23 cellular contexts compared by ENCODE assay signal in genomic region chr3:155112661-155113389, GRCh38. TPM values are rescaled to one million over a fixed set of nuclear protein-coding genes. Genes with fewer than 3 reads are reported as not detected.
A peak's percentile ranks its signal among the peaks of the same experiment; 100 is the strongest.
DNase-seq lines count a peak whose midpoint lies in the region; ATAC-seq and TF ChIP-seq lines count a peak whose summit lies in the region.
"Had no signal": no experiment of that assay in that cellular context is flagged by ENCODE, and none has a peak within 500 bp of the region (broad histone marks: within the 10 kb centered on the region; RNA-seq: fewer than 3 reads in every experiment).

No MANE protein-coding gene starts in this region.

- no peaks in the 10 kb centered on the region for H4K20me1 ChIP-seq in DND-41 (ENCODE audit: insufficient read depth, low read length)

- H3K4me3 Mint-ChIP-seq in naive B cell: peak overlapping the region; percentile 2 to 79 (median 66)
- H3K4me3 Mint-ChIP-seq: activated CD8-positive, alpha-beta T cell treated with anti-CD3 and anti-CD28 coated beads for 36 hours; activated naive CD8-positive, alpha-beta T cell treated with anti-CD3 and anti-CD28 coated beads for 36 hours; naive thymus-derived CD4-positive, alpha-beta T cell had no signal

- peak overlapping the region; percentile 59; the same call in 1 of the 2 replicates for H3K4me2 ChIP-seq in DND-41 (ENCODE audit: insufficient read depth, low read length)

- H3K9me3 ChIP-seq in DND-41 (ENCODE audit: insufficient read depth, low read length, severe bottlenecking): peaks cover 11% of the 10 kb centered on the region
- no peaks in the 10 kb centered on the region for H3K9me3 ChIP-seq in colonic mucosa
- H3K9me3 ChIP-seq: HAP-1, heart left ventricle, suprapubic skin had no signal

- peaks cover 41 to 59% (median 47%) of the 10 kb centered on the region in 3 donors for H3K4me1 Mint-ChIP-seq in naive B cell

- H3K36me3 Mint-ChIP-seq in naive B cell: no peaks in the 10 kb centered on the region
- H3K36me3 Mint-ChIP-seq: activated naive CD8-positive, alpha-beta T cell treated with anti-CD3 and anti-CD28 coated beads for 36 hours had no signal

- H3K4me3 ChIP-seq in DND-41 (ENCODE audit: low read depth in 1 of 2, low read length in 2 of 2) (no peak overlapping the region), colonic mucosa (no peak overlapping the region)
- H3K4me3 ChIP-seq: HAP-1, heart left ventricle, skin epidermis, suprapubic skin had no signal

- H3K4me1 ChIP-seq in DND-41 (ENCODE audit: insufficient read depth, low read length) (peaks cover 72% of the 10 kb centered on the region), colonic mucosa (no peaks in the 10 kb centered on the region)
- H3K4me1 ChIP-seq: heart left ventricle, suprapubic skin had no signal

- peaks cover 62% of the 10 kb centered on the region for H3K36me3 ChIP-seq in DND-41 (ENCODE audit: insufficient read depth, low read length)
- no peaks in the 10 kb centered on the region for H3K36me3 ChIP-seq in colonic mucosa
- H3K36me3 ChIP-seq: HAP-1, heart left ventricle, suprapubic skin had no signal

- H3K79me2 ChIP-seq in DND-41 (ENCODE audit: insufficient read depth, low read length): peaks cover 74% of the 10 kb centered on the region

- DNase-seq in DND-41: no peak
- DNase-seq in M059J (ENCODE audit: low read depth): peak; percentile 18
- peak; percentile 63 for DNase-seq in SW480 (ENCODE audit: low spot score)
- DNase-seq in naive B cell: peak; percentile 25
- DNase-seq in NCI-H146 (lab: John Stamatoyannopoulos, UW): no peak
- DNase-seq in colonic mucosa: no peak
- DNase-seq in activated CD4-positive, alpha-beta T cell treated with anti-CD3 and anti-CD28 coated beads, Interleukin-2, amount 50 U/mL, for 1 hour: no peak
- DNase-seq: ACHN; activated CD8-positive, alpha-beta T cell treated with anti-CD3 and anti-CD28 coated beads for 36 hours; activated effector memory CD4-positive, alpha-beta T cell treated with Interleukin-2 at 50 U/mL for 16 hours; activated naive CD8-positive, alpha-beta T cell treated with anti-CD3 and anti-CD28 coated beads for 36 hours; activated T-cell treated with anti-CD3 and anti-CD28 coated beads for 4 hours; heart left ventricle; left colon; naive thymus-derived CD4-positive, alpha-beta T cell; NCI-H1694 treated with DMSO at 0.1 percent for 48 hours; NCI-H524 treated with DMSO at 0.1 percent for 48 hours; stimulated activated CD4-positive, alpha-beta T cell treated with anti-CD3 and anti-CD28 coated beads, Interleukin-1b, Interleukin-23, amount 100 ng/mL, for 48 hours had no signal

- intact Hi-C loops in colonic mucosa (cut with DNase I): no loop called here

- H3K27me3 Mint-ChIP-seq in naive B cell: no peaks in the 10 kb centered on the region
- H3K27me3 Mint-ChIP-seq: activated naive CD8-positive, alpha-beta T cell treated with anti-CD3 and anti-CD28 coated beads for 36 hours had no signal

- ATAC-seq in DND-41 (ENCODE audit: insufficient read depth, low read depth) (no peak), naive B cell (ENCODE audit: low read depth in 2 of 2) (peak; percentile 51 to 52), HG02642 (IDR thresholded peaks at IDR 0.05; ENCODE audit: poor library complexity, unreplicated experiment) (no peak)
- ATAC-seq: activated CD8-positive, alpha-beta T cell treated with anti-CD3 and anti-CD28 coated beads for 36 hours; heart left ventricle; left colon; naive thymus-derived CD4-positive, alpha-beta T cell; Right ventricle myocardium inferior had no signal

- peak overlapping the region; percentile 61 to 93 (median 78) for H3K27ac Mint-ChIP-seq in naive B cell
- H3K27ac Mint-ChIP-seq: activated CD8-positive, alpha-beta T cell treated with anti-CD3 and anti-CD28 coated beads for 36 hours; activated naive CD8-positive, alpha-beta T cell treated with anti-CD3 and anti-CD28 coated beads for 36 hours; naive thymus-derived CD4-positive, alpha-beta T cell had no signal

- H3K9ac ChIP-seq in DND-41 (ENCODE audit: low read depth, low read length): peak overlapping the region; percentile 57
- no peak overlapping the region for H3K9ac ChIP-seq in colonic mucosa (ENCODE audit: low read depth in 2 of 2, low read length in 2 of 2)

- H3K27ac ChIP-seq in DND-41 (ENCODE audit: low read length) (peak overlapping the region; percentile 95), colonic mucosa (no peak overlapping the region)
- H3K27ac ChIP-seq: heart left ventricle, skin epidermis, suprapubic skin had no signal

- no peaks in the 10 kb centered on the region for H3K9me3 Mint-ChIP-seq in naive B cell
- H3K9me3 Mint-ChIP-seq: activated CD8-positive, alpha-beta T cell treated with anti-CD3 and anti-CD28 coated beads for 36 hours; activated naive CD8-positive, alpha-beta T cell treated with anti-CD3 and anti-CD28 coated beads for 36 hours had no signal

- no peak overlapping the region for H2AFZ ChIP-seq in DND-41 (ENCODE audit: low read depth, low read length)

- TF ChIP-seq CTCF in DND-41 (IDR thresholded peaks at IDR 0.05; ENCODE audit: borderline replicate concordance, extremely low read depth, low read length, poor library complexity, severe bottlenecking) (no peak), colonic mucosa (IDR thresholded peaks at IDR 0.05) (no peak)

- H3K27me3 ChIP-seq in DND-41 (ENCODE audit: insufficient read depth, low read length, poor library complexity) (no peaks in the 10 kb centered on the region), colonic mucosa (no peaks in the 10 kb centered on the region)
- H3K27me3 ChIP-seq: heart left ventricle, suprapubic skin had no signal

RNA-seq across cellular contexts. Expression of gene MME, which starts 32.7 kb away (rescaled TPM):
- 45.1 and 51.7 TPM in 2 replicates for total RNA-seq in M059J (2014; rRNA removed; shearing (Covaris generic))
- polyA plus RNA-seq in naive B cell (ENCODE audit: low read depth in 6 of 6): 10 to 100 TPM in 2 of 6 donors, 1 to 10 TPM in 4; 4.1 to 11.9 (median 5.8) TPM
- 1 to 10 TPM; 1.4 to 2.6 TPM for total RNA-seq in colonic mucosa
- total RNA-seq: activated CD8-positive, alpha-beta T cell treated with anti-CD3 and anti-CD28 coated beads for 36 hours; activated naive CD8-positive, alpha-beta T cell treated with anti-CD3 and anti-CD28 coated beads for 36 hours had no signal
- polyA plus RNA-seq: naive thymus-derived CD4-positive, alpha-beta T cell had no signal

Comparison
In these comparisons a context has a peak if more than half of its experiments do, and no peak if none do; other contexts are left out.
1. ATAC-seq: peak in naive B cell (2 of 2); none in DND-41 (single experiment) and HG02642 (single experiment).
2. DNase-seq: peak in M059J (single experiment), SW480 (single experiment) and naive B cell (single experiment); none in DND-41 (single experiment), NCI-H146 (single experiment), colonic mucosa (single experiment) and activated CD4-positive, alpha-beta T cell treated with anti-CD3 and anti-CD28 coated beads, Interleukin-2, amount 50 U/mL, for 1 hour (single experiment).
3. RNA of gene MME, which starts 32.7 kb away (total RNA-seq): 45.1 to 51.7 TPM in M059J; 1.4 to 2.6 TPM in colonic mucosa; every median in the first group is over 10 times any median in the second.